Comparison of ENCODE assay signal across 9 cellular contexts in genomic region chr22:17436382-17436951, GRCh38.
DNase-seq lines count a peak whose midpoint lies in the region; ATAC-seq and TF ChIP-seq lines count a peak whose summit lies in the region.
"Had no signal": no experiment of that assay in that cellular context is flagged by ENCODE, and none has a peak within 500 bp of the region (broad histone marks: within the 10 kb centered on the region; RNA-seq: fewer than 3 reads in every experiment).

No MANE protein-coding gene starts in this region.

- TF ChIP-seq CTCF in GM12872 (IDR thresholded peaks at IDR 0.05; ENCODE audit: insufficient read depth, low read depth, low read length) (peak; percentile 14; the same call in 1 of the 3 replicates), chondrocyte (IDR thresholded peaks at IDR 0.05) (peak; percentile 17), adrenal gland (IDR thresholded peaks at IDR 0.05) (no peak)

- H3K27me3 Mint-ChIP-seq in chondrocyte (ENCODE audit: low read depth) = no peaks in the 10 kb centered on the region
- H3K27me3 Mint-ChIP-seq in activated naive CD8-positive, alpha-beta T cell treated with anti-CD3 and anti-CD28 coated beads, Interleukin-2, amount 50 U/mL, for 24 hours = peaks cover 9% of the 10 kb centered on the region

- H3K4me3 Mint-ChIP-seq in chondrocyte (ENCODE audit: unreplicated experiment) = no peak overlapping the region
- H3K4me3 Mint-ChIP-seq in activated naive CD8-positive, alpha-beta T cell treated with anti-CD3 and anti-CD28 coated beads, Interleukin-2, amount 50 U/mL, for 24 hours = no peak overlapping the region

- H3K36me3 ChIP-seq in HUES48 (ENCODE audit: control insufficient read depth, insufficient read depth, low read length) (no peaks in the 10 kb centered on the region), adrenal gland (replicated peaks in 1 of 2) (no peaks in the 10 kb centered on the region)

- no peaks in the 10 kb centered on the region for H3K27me3 ChIP-seq in HUES48 (ENCODE audit: control insufficient read depth, insufficient read depth, low read length)
- no peaks in the 10 kb centered on the region for H3K27me3 ChIP-seq in adrenal gland

- H3K9ac ChIP-seq in HUES48 (ENCODE audit: low read depth, low read length) = no peak overlapping the region

- TF ChIP-seq POLR2A in adrenal gland (IDR thresholded peaks at IDR 0.05) = no peak

- DNase-seq in chondrocyte (ENCODE audit: low spot score) (no peak), midbrain (lab: John Stamatoyannopoulos, UW) (peak; percentile 76), adrenal gland (no peak), epidermal melanocyte (ENCODE audit: insufficient read length, low spot score) (no peak)
- DNase-seq in activated naive CD8-positive, alpha-beta T cell treated with anti-CD3 and anti-CD28 coated beads, Interleukin-2, amount 50 U/mL, for 24 hours = no peak
- DNase-seq: Calu3 had no signal

- H3K4me3 ChIP-seq in HUES48 (ENCODE audit: low read depth, low read length) (peak overlapping the region; percentile 23), adrenal gland (no peak overlapping the region)

- H3K27ac Mint-ChIP-seq in chondrocyte (ENCODE audit: unreplicated experiment) = peak overlapping the region; percentile 73
- no peak overlapping the region for H3K27ac Mint-ChIP-seq in activated naive CD8-positive, alpha-beta T cell treated with anti-CD3 and anti-CD28 coated beads, Interleukin-2, amount 50 U/mL, for 24 hours

- H3K4me1 ChIP-seq in HUES48 (ENCODE audit: control insufficient read depth, insufficient read depth, low read length) = peaks cover 86% of the 10 kb centered on the region
- H3K4me1 ChIP-seq in adrenal gland (replicated peaks in 1 of 2) = no peaks in the 10 kb centered on the region

- 41 to 66% (median 46%) methylated on average over 5 of the region's 5 CpGs for WGBS in adrenal gland, 4 donors

- no peaks in the 10 kb centered on the region for H3K9me3 Mint-ChIP-seq in chondrocyte (ENCODE audit: low read depth)
- no peaks in the 10 kb centered on the region for H3K9me3 Mint-ChIP-seq in activated naive CD8-positive, alpha-beta T cell treated with anti-CD3 and anti-CD28 coated beads, Interleukin-2, amount 50 U/mL, for 24 hours

- no peak for ATAC-seq in HG03439 (IDR thresholded peaks at IDR 0.05; ENCODE audit: unreplicated experiment)
- no peak for ATAC-seq in activated naive CD8-positive, alpha-beta T cell treated with anti-CD3 and anti-CD28 coated beads, Interleukin-2, amount 50 U/mL, for 24 hours

- H3K9me3 ChIP-seq in HUES48 (ENCODE audit: control insufficient read depth, insufficient read depth, low read length) = no peaks in the 10 kb centered on the region
- no peaks in the 10 kb centered on the region for H3K9me3 ChIP-seq in adrenal gland (replicated peaks in 1 of 3)

- no peaks in the 10 kb centered on the region for H3K36me3 Mint-ChIP-seq in chondrocyte (ENCODE audit: low read depth)
- H3K36me3 Mint-ChIP-seq in activated naive CD8-positive, alpha-beta T cell treated with anti-CD3 and anti-CD28 coated beads, Interleukin-2, amount 50 U/mL, for 24 hours (ENCODE audit: low read depth) = no peaks in the 10 kb centered on the region

- intact Hi-C loops in adrenal gland (cut with DNase I) = no loop called here

- H3K27ac ChIP-seq in HUES48 (ENCODE audit: low read depth, low read length) = peak overlapping the region; percentile 70
- H3K27ac ChIP-seq in adrenal gland = no peak overlapping the region

- H3K4me1 Mint-ChIP-seq in chondrocyte (ENCODE audit: low read depth) = peaks cover 23% of the 10 kb centered on the region
- H3K4me1 Mint-ChIP-seq in activated naive CD8-positive, alpha-beta T cell treated with anti-CD3 and anti-CD28 coated beads, Interleukin-2, amount 50 U/mL, for 24 hours = no peaks in the 10 kb centered on the region

Comparison
In these comparisons a context has a peak if more than half of its experiments do, and no peak if none do; other contexts are left out.
1. CTCF ChIP-seq: peak in GM12872 (single experiment) and chondrocyte (single experiment); none in adrenal gland (0 of 6).